In the genomic region with DNA sequence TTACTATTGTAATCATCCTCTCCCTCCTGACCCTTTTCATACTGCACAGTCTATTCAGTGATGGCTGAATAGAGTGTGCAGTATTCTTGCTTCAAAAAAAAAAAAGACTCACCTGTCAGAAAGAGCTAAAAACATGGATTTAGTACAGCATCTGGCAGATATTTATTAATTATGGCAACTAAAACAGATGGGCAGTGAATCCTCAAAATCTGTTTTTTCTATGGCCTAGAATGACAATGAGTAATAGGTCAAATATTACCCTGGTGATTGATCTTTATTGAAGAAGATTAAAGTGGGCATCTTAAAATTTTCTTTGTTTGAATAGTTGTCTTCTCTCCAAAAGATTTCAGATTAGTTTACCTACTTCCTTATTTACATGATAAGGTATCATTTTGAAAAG, we compare ENCODE assay signal across 23 cellular contexts.
"Had no signal": no experiment of that assay in that cellular context is flagged by ENCODE, and none has a peak within 500 bp of the region (broad histone marks: within the 10 kb centered on the region; RNA-seq: fewer than 3 reads in every experiment).

No MANE protein-coding gene starts in this region.

- DNase-seq: activated CD4-positive, alpha-beta T cell treated with anti-CD3 and anti-CD28 coated beads for 1 hour; activated CD4-positive, alpha-beta T cell treated with anti-CD3 and anti-CD28 coated beads, Interleukin-2, amount 10 ng/mL, durations not matched to agents 24 days and 14 days; activated CD4-positive, alpha-beta T cell treated with anti-CD3 and anti-CD28 coated beads, Interleukin-2, amount 50 U/mL, for 48 hours; activated CD8-positive, alpha-beta memory T cell treated with anti-CD3 and anti-CD28 coated beads, Interleukin-2, amount 10 ng/mL, durations not matched to agents 7 days and 5 days; activated effector memory CD4-positive, alpha-beta T cell treated with Interleukin-2 at 50 U/mL for 16 hours; activated naive CD4-positive, alpha-beta T cell; activated naive CD8-positive, alpha-beta T cell treated with anti-CD3 and anti-CD28 coated beads, Interleukin-2, amount 50 U/mL, for 24 hours; activated T-cell treated with anti-CD3 and anti-CD28 coated beads, Interleukin-2, amount 50 U/mL, for 24 hours; cortex of kidney; MV-4-11; NCI-H1092 treated with DMSO at 0.1 percent for 48 hours; NCI-H1417 treated with DMSO at 0.1 percent for 48 hours; NCI-H187; NCI-H2081; NCI-H2227 treated with DMSO at 0.1 percent for 48 hours; NCI-H510A; PC-9; SIG-M5; T-helper 17 cell; T-helper 9 cell had no signal

- H3K36me3 ChIP-seq: ascending aorta, MG63 had no signal

- H3K4me3 ChIP-seq: ascending aorta, MG63, PC-9 had no signal

- H2AFZ ChIP-seq: PC-9 had no signal

- H3K9ac ChIP-seq: KMS-11 had no signal

- H3K4me1 ChIP-seq: ascending aorta had no signal

- H3K27ac ChIP-seq: ascending aorta, KMS-11, PC-9 had no signal

- H3K4me2 ChIP-seq: KMS-11, PC-9 had no signal

- H3K9me3 ChIP-seq: ascending aorta had no signal

- H3K27me3 ChIP-seq: ascending aorta, MG63 had no signal
